Comparison of ENCODE assay signal across 22 cellular contexts in the genomic region with DNA sequence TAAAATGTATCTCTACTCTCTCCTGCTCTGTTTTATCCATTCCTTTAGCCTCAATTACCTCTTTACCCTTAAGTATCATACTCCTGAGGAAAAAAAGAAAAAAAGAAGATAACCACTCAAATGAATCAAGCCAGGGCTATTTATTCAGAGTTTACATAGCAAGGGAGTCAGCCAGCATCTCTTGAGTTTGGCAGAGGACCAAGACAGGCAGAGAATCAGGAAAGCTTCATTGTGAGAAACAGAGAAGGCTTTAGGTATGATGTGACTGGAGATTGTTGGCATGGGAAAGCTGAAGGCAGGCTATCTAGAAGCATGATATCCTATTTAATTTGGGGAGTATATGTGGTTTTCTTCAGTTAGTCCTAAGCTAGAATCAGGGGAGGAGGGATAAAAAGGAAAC. TPM values are rescaled to one million over a fixed set of nuclear protein-coding genes. Genes with fewer than 3 reads are reported as not detected.
A peak's percentile ranks its signal among the peaks of the same experiment; 100 is the strongest.
DNase-seq lines count a peak whose midpoint lies in the region; ATAC-seq and TF ChIP-seq lines count a peak whose summit lies in the region.
"Had no signal": no experiment of that assay in that cellular context is flagged by ENCODE, and none has a peak within 500 bp of the region (broad histone marks: within the 10 kb centered on the region; RNA-seq: fewer than 3 reads in every experiment).

No MANE protein-coding gene starts in this region.

- TF ChIP-seq CTCF in right atrium auricular region (IDR thresholded peaks at IDR 0.05), result no peak

- H3K36me3 ChIP-seq in MG63, result no peaks in the 10 kb centered on the region
- H3K36me3 ChIP-seq in right atrium auricular region, result no peaks in the 10 kb centered on the region
- H3K36me3 ChIP-seq: gastroesophageal sphincter had no signal

- ATAC-seq in GM18861 (IDR thresholded peaks at IDR 0.05; ENCODE audit: unreplicated experiment) (peak; percentile 6), HG02678 (IDR thresholded peaks at IDR 0.05; ENCODE audit: unreplicated experiment) (peak; percentile 15), HG03469 (IDR thresholded peaks at IDR 0.05; ENCODE audit: unreplicated experiment) (no peak)
- ATAC-seq: esophagus mucosa, gastroesophageal sphincter, left cardiac atrium had no signal

- no peak overlapping the region for H3K27ac ChIP-seq in right atrium auricular region
- H3K27ac ChIP-seq: gastroesophageal sphincter had no signal

- H3K27me3 ChIP-seq in MG63 (no peaks in the 10 kb centered on the region), right atrium auricular region (no peaks in the 10 kb centered on the region)
- H3K27me3 ChIP-seq: gastroesophageal sphincter had no signal

- H3K4me3 ChIP-seq in MG63, result no peak overlapping the region
- no peak overlapping the region for H3K4me3 ChIP-seq in right atrium auricular region
- H3K4me3 ChIP-seq: gastroesophageal sphincter, GM12878 had no signal

- no peaks in the 10 kb centered on the region for H3K9me3 ChIP-seq in MG63
- H3K9me3 ChIP-seq in right atrium auricular region, result no peaks in the 10 kb centered on the region
- H3K9me3 ChIP-seq: gastroesophageal sphincter had no signal

- H3K4me1 ChIP-seq in right atrium auricular region, result no peaks in the 10 kb centered on the region

- DNase-seq in MG63, result peak; percentile 62
- DNase-seq in kidney glomerular epithelial cell (lab: John Stamatoyannopoulos, UW), result peak; percentile 44
- DNase-seq in right atrium auricular region (ENCODE audit: low spot score), result no peak
- DNase-seq in middle frontal gyrus (ENCODE audit: extremely low spot score, low spot score), result no peak
- DNase-seq in stimulated activated CD4-positive, alpha-beta T cell treated with anti-CD3 and anti-CD28 coated beads, Interleukin-4, amount 100 ng/mL, for 1 hour, result no peak
- DNase-seq: activated CD4-positive, alpha-beta memory T cell treated with anti-CD3 and anti-CD28 coated beads for 36 hours; activated naive CD4-positive, alpha-beta T cell treated with Interleukin-2 at 50 U/mL for 16 hours; effector CD8-positive, alpha-beta T cell; GF-D8; left cardiac atrium; mesendoderm; NCI-H187; NCI-H510A; SIG-M5; substantia nigra had no signal

RNA-seq across cellular contexts. Expression of a gene that starts 11.1 kb away (rescaled TPM):
- not detected in 2 replicates for total RNA-seq in MG63 (2014; rRNA removed; shearing (Covaris generic); ENCODE audit: low replicate concordance)
- not detected for total RNA-seq in right atrium auricular region
- total RNA-seq: activated CD4-positive, alpha-beta memory T cell treated with anti-CD3 and anti-CD28 coated beads for 36 hours; esophagus mucosa; gastroesophageal sphincter; left cardiac atrium; T-helper 1 cell treated with Interleukin-12 subunit alpha and Interleukin-12 subunit beta and Interleukin-4 antibody, amounts not matched to agents 30 ng/mL and 1 ng/mL, for 36 hours had no signal

Comparison
In these comparisons a context has a peak if more than half of its experiments do, and no peak if none do; other contexts are left out.
1. DNase-seq: peak in MG63 (single experiment) and kidney glomerular epithelial cell (single experiment); none in right atrium auricular region (single experiment), middle frontal gyrus (single experiment) and stimulated activated CD4-positive, alpha-beta T cell treated with anti-CD3 and anti-CD28 coated beads, Interleukin-4, amount 100 ng/mL, for 1 hour (single experiment).